8 cellular contexts compared by ENCODE assay signal in genomic region chr5:76401801-76402250, GRCh38. TPM values are rescaled to one million over a fixed set of nuclear protein-coding genes. Genes with fewer than 3 reads are reported as not detected.
DNase-seq lines count a peak whose midpoint lies in the region; ATAC-seq and TF ChIP-seq lines count a peak whose summit lies in the region.

No MANE protein-coding gene starts in this region.

- H3K27ac Mint-ChIP-seq in Caco-2 (ENCODE audit: unreplicated experiment), result peak overlapping the region; percentile 98

- no peak for TF ChIP-seq POLR2A in gastroesophageal sphincter (IDR thresholded peaks at IDR 0.05)
- no peak for TF ChIP-seq POLR2A in uterus (IDR thresholded peaks at IDR 0.05)

- POLR2A ChIA-PET in Caco-2 (lab: Charles Lee), result interaction anchor here (0.6 to 0.9 kb wide), 3 partner anchors 143 to 1595 kb away, joined by 5 to 7 read pairs (median 6); no protein-coding TSS in a partner anchor

- TF ChIP-seq EP300 in gastroesophageal sphincter (IDR thresholded peaks at IDR 0.05), result no peak

- no peaks in the 10 kb centered on the region for H3K9me3 ChIP-seq in Caco-2
- H3K9me3 ChIP-seq in gastroesophageal sphincter, result no peaks in the 10 kb centered on the region
- H3K9me3 ChIP-seq in uterus, result no peaks in the 10 kb centered on the region

- BruUV-seq in Caco-2 (replicated peaks; lab: Mats Ljungman, UMichigan), result no TSS peak

- ATAC-seq in GM21737 (IDR thresholded peaks at IDR 0.05; ENCODE audit: unreplicated experiment) (peak; percentile 16), gastroesophageal sphincter (no peak), HG03439 (IDR thresholded peaks at IDR 0.05; ENCODE audit: unreplicated experiment) (no peak)

- no peaks in the 10 kb centered on the region for H3K9me3 Mint-ChIP-seq in Caco-2 (ENCODE audit: unreplicated experiment)

- intact Hi-C loops in Caco-2 (cut with micrococcal nuclease; ENCODE audit: unreplicated experiment) (loop anchor here (1.0 to 10.0 kb wide), 8 partner anchors 12 to 243 kb away; no protein-coding TSS in a partner anchor), uterus (cut with DNase I; ENCODE audit: low total_unique reads) (no loop called here)

- peaks cover 33% of the 10 kb centered on the region for H3K4me1 ChIP-seq in Caco-2
- peaks cover 0 to 30% (median 4%) of the 10 kb centered on the region in 3 donors for H3K4me1 ChIP-seq in gastroesophageal sphincter
- H3K4me1 ChIP-seq in uterus, result no peaks in the 10 kb centered on the region

- H3K4me3 ChIP-seq in Caco-2 (ENCODE audit: low read depth, low read length) (peak overlapping the region; percentile 86), gastroesophageal sphincter (peak overlapping the region; percentile 4 to 65), uterus (peak overlapping the region in 1 of 2 donors; percentile 47)

- peaks cover 19% of the 10 kb centered on the region for H3K4me1 Mint-ChIP-seq in Caco-2 (ENCODE audit: low read depth, unreplicated experiment)

- peak overlapping the region; percentile 79 for H3K4me3 Mint-ChIP-seq in Caco-2 (ENCODE audit: unreplicated experiment)

- WGBS in gastroesophageal sphincter (ENCODE audit: low coverage in 1 of 2), 2 donors, result 30 to 32% methylated on average over 7 to 9 of the region's 11 CpGs

- TF ChIP-seq CTCF in Caco-2 (IDR thresholded peaks at IDR 0.05; ENCODE audit: insufficient read depth in 1 of 2, low read depth in 1 of 2, low read length in 1 of 2, severe bottlenecking in 1 of 2, unreplicated experiment in 1 of 2), result no peak
- TF ChIP-seq CTCF in VCaP (conservative IDR thresholded peaks at IDR 0.05), result no peak
- TF ChIP-seq CTCF in gastroesophageal sphincter (IDR thresholded peaks at IDR 0.05), result no peak
- no peak for TF ChIP-seq CTCF in uterus (IDR thresholded peaks at IDR 0.05)

- DNase-seq in Caco-2 (no peak), uterus (no peak), ureter (ENCODE audit: low spot score) (no peak)
- peak in 2 of 3 donors; percentile 13 to 29 for DNase-seq in stimulated activated CD4-positive, alpha-beta T cell treated with anti-CD3 and anti-CD28 coated beads, TNF-alpha, amount 100 ng/mL, for 48 hours (ENCODE audit: low read depth in 3 of 3)

- H3K36me3 Mint-ChIP-seq in Caco-2 (ENCODE audit: insufficient read depth, unreplicated experiment), result peaks cover 13% of the 10 kb centered on the region

- H3K27ac ChIP-seq in VCaP, result peak overlapping the region; percentile 81
- H3K27ac ChIP-seq in gastroesophageal sphincter, result peak overlapping the region in 3 of 4 donors; percentile 49 to 86 (median 77)
- no peak overlapping the region for H3K27ac ChIP-seq in uterus

- H3K27me3 ChIP-seq in Caco-2 (replicated peaks; ENCODE audit: control insufficient read depth, insufficient read depth, low read length) (no peaks in the 10 kb centered on the region), gastroesophageal sphincter (peaks cover 46% of the 10 kb centered on the region), uterus (no peaks in the 10 kb centered on the region)

- no peaks in the 10 kb centered on the region for H3K27me3 Mint-ChIP-seq in Caco-2 (ENCODE audit: insufficient read depth, unreplicated experiment)

- H3K36me3 ChIP-seq in Caco-2 (ENCODE audit: control insufficient read depth, insufficient read depth, low read length) (no peaks in the 10 kb centered on the region), gastroesophageal sphincter (no peaks in the 10 kb centered on the region), uterus (no peaks in the 10 kb centered on the region)

- CTCF ChIA-PET in Caco-2 (lab: Charles Lee), result interaction anchor here (0.6 to 2.7 kb wide), 13 partner anchors 13 to 373 kb away, joined by 3 to 19 read pairs (median 4); no protein-coding TSS in a partner anchor

RNA-seq across cellular contexts. Expression of gene IQGAP2, which starts 1.3 kb away (rescaled TPM):
- total RNA-seq in Caco-2 (2022) (85.6 and 89.4 TPM in 2 replicates), gastroesophageal sphincter (10 to 100 TPM; 15.7 to 34.4 (median 25.8) TPM), uterus (10 to 100 TPM in 1 of 4 donors, 1 to 10 TPM in 3; 7.1 to 49.2 (median 9.4) TPM), ureter (9.7 TPM)

Comparison
In these comparisons a context has a peak if more than half of its experiments do, and no peak if none do; other contexts are left out.
1. DNase-seq: peak in stimulated activated CD4-positive, alpha-beta T cell treated with anti-CD3 and anti-CD28 coated beads, TNF-alpha, amount 100 ng/mL, for 48 hours (2 of 3); none in Caco-2 (0 of 2), uterus (0 of 2) and ureter (single experiment).
2. H3K27ac ChIP-seq: peak in VCaP (single experiment) and gastroesophageal sphincter (3 of 4); none in uterus (0 of 2).